ENCODE assay signal across 1 cellular context in genomic region chr10:73650537-73651331, GRCh38.
A peak's percentile ranks its signal among the peaks of the same experiment; 100 is the strongest.
TF ChIP-seq lines count a peak whose summit lies in the region.

No MANE protein-coding gene starts in this region.

TF ChIP-seq in K562, 482 proteins besides CTCF, POLR2A, EP300 and RAD21:
- TF ChIP-seq ZBTB11 (CRISPR knock-in tag; IDR thresholded peaks at IDR 0.05), result 0 out of 6 replicates have a peak, but pooled peaks of 1 of the 3 experiments have one; percentile 30
- TF ChIP-seq ZNF696 (CRISPR knock-in tag; conservative IDR thresholded peaks at IDR 0.05), result no peak
- TF ChIP-seq MEF2A (IDR thresholded peaks at IDR 0.05; ENCODE audit: control insufficient read depth, low read depth, low read length), result peak; percentile 60; the same call in 1 of the 2 replicates
- no peak for TF ChIP-seq RUNX1 (IDR thresholded peaks at IDR 0.05; ENCODE audit: low read depth)
- TF ChIP-seq TFE3 (CRISPR knock-in tag; IDR thresholded peaks at IDR 0.05), result peak; percentile 17; the same call in 1 of the 2 replicates
- peak; percentile 38; the same call in 1 of the 2 replicates for TF ChIP-seq JUNB (CRISPR knock-in tag; conservative IDR thresholded peaks at IDR 0.05)
- TF ChIP-seq E2F8 (IDR thresholded peaks at IDR 0.05; ENCODE audit: low read depth, partially characterized antibody), result no peak
- TF ChIP-seq NFE2L1 (tag; IDR thresholded peaks at IDR 0.05; ENCODE audit: borderline replicate concordance, low read depth), result no peak
- TF ChIP-seq SAFB2 (IDR thresholded peaks at IDR 0.05; ENCODE audit: borderline replicate concordance, low read depth, low read length, severe bottlenecking), result no peak
- TF ChIP-seq STAT5B (CRISPR knock-in tag; IDR thresholded peaks at IDR 0.05), result no peak
- no peak for TF ChIP-seq RBM17 (IDR thresholded peaks at IDR 0.05; ENCODE audit: borderline replicate concordance, low read depth, low read length)
- peak; percentile 16; the same call in 1 of the 2 replicates for TF ChIP-seq ZNF592 (IDR thresholded peaks at IDR 0.05)
- TF ChIP-seq USF1 (CRISPR knock-in tag; IDR thresholded peaks at IDR 0.05), result peak; percentile 22; the same call in 1 of the 2 replicates
- no peak for TF ChIP-seq ZSCAN29 (IDR thresholded peaks at IDR 0.05)
- no peak for TF ChIP-seq JUND (IDR thresholded peaks at IDR 0.05; ENCODE audit: borderline replicate concordance, low read depth, low read length)
- 0 out of 3 replicates have a peak, but pooled peaks have one; percentile 5 for TF ChIP-seq JUND (tag; IDR thresholded peaks at IDR 0.05; ENCODE audit: borderline replicate concordance, low read depth, low read length)
- no peak for TF ChIP-seq RFX5 (IDR thresholded peaks at IDR 0.05; ENCODE audit: low read depth, low read length)
- TF ChIP-seq CREBBP (IDR thresholded peaks at IDR 0.05; ENCODE audit: low read depth, low read length), result no peak
- TF ChIP-seq HDAC8 (tag; IDR thresholded peaks at IDR 0.05), result no peak
- no peak for TF ChIP-seq TGIF2 (CRISPR knock-in tag; IDR thresholded peaks at IDR 0.05)
- 0 out of 2 replicates have a peak, but pooled peaks have one; percentile 35 for TF ChIP-seq MEF2D (tag; conservative IDR thresholded peaks at IDR 0.05; ENCODE audit: low read depth)
- TF ChIP-seq XRCC5 (IDR thresholded peaks at IDR 0.05; ENCODE audit: low read depth, low read length), result no peak
- TF ChIP-seq NR4A1 (CRISPR knock-in tag; IDR thresholded peaks at IDR 0.05), result no peak
- no peak for TF ChIP-seq NR4A1 (tag; IDR thresholded peaks at IDR 0.05)
- no peak for TF ChIP-seq ADNP (tag; IDR thresholded peaks at IDR 0.05)
- TF ChIP-seq ZFPM2 (CRISPR knock-in tag; IDR thresholded peaks at IDR 0.05), result no peak
- no peak for TF ChIP-seq ZKSCAN8 (CRISPR knock-in tag; IDR thresholded peaks at IDR 0.05)
- no peak for TF ChIP-seq PHTF2 (CRISPR knock-in tag; IDR thresholded peaks at IDR 0.05)
